ENCODE assay signal across 8 cellular contexts in genomic region chrX:68693481-68694410, GRCh38. TPM values are rescaled to one million over a fixed set of nuclear protein-coding genes. Genes with fewer than 3 reads are reported as not detected.
A peak's percentile ranks its signal among the peaks of the same experiment; 100 is the strongest.
DNase-seq lines count a peak whose midpoint lies in the region; ATAC-seq and TF ChIP-seq lines count a peak whose summit lies in the region.

No MANE protein-coding gene starts in this region.

- TF ChIP-seq EP300 in ovary (IDR thresholded peaks at IDR 0.05) = no peak

- TF ChIP-seq POLR2A in ovary (IDR thresholded peaks at IDR 0.05) = peak; percentile 16

- H3K9me3 ChIP-seq in ascending aorta (no peaks in the 10 kb centered on the region), right atrium auricular region (no peaks in the 10 kb centered on the region), ovary (no peaks in the 10 kb centered on the region)

- H3K36me3 ChIP-seq in ascending aorta (no peaks in the 10 kb centered on the region), right atrium auricular region (no peaks in the 10 kb centered on the region), ovary (no peaks in the 10 kb centered on the region)

- DNase-seq in A172 (ENCODE audit: low spot score) = peak; percentile 56
- peak; percentile 75 for DNase-seq in NCI-H1092 (lab: John Stamatoyannopoulos, UW)
- peak; percentile 35 to 87 for DNase-seq in ascending aorta (ENCODE audit: low spot score in 2 of 2)
- peak; percentile 84 for DNase-seq in right atrium auricular region (ENCODE audit: low spot score)
- DNase-seq in ovary = peak; percentile 72 to 81 (median 78)
- DNase-seq in SHP77 (lab: John Stamatoyannopoulos, UW) = no peak

- H3K4me3 ChIP-seq in ascending aorta (peak overlapping the region; percentile 50 to 66), right atrium auricular region (peak overlapping the region; percentile 57 to 63), ovary (peak overlapping the region; percentile 40)

- TF ChIP-seq CTCF in ascending aorta (IDR thresholded peaks at IDR 0.05) (no peak), right atrium auricular region (IDR thresholded peaks at IDR 0.05) (no peak), ovary (IDR thresholded peaks at IDR 0.05) (no peak)

- H3K27me3 ChIP-seq in ascending aorta (no peaks in the 10 kb centered on the region), right atrium auricular region (no peaks in the 10 kb centered on the region), ovary (no peaks in the 10 kb centered on the region)

- ATAC-seq in GM18868 (IDR thresholded peaks at IDR 0.05; ENCODE audit: unreplicated experiment) = peak; percentile 42
- ATAC-seq in GM21423 (IDR thresholded peaks at IDR 0.05; ENCODE audit: unreplicated experiment) = no peak

- intact Hi-C loops in ascending aorta (cut with DNase I) (no loop called here), ovary (cut with DNase I) (no loop called here)

- 29 to 49% (median 42%) methylated on average over 65 to 81 of the region's 81 CpGs for WGBS in ovary, 3 donors

- peaks cover 0 to 3% of the 10 kb centered on the region in 2 donors for H3K4me1 ChIP-seq in ascending aorta
- peaks cover 0 to 23% of the 10 kb centered on the region in 2 donors for H3K4me1 ChIP-seq in right atrium auricular region
- no peaks in the 10 kb centered on the region for H3K4me1 ChIP-seq in ovary (ENCODE audit: insufficient read depth)

- peak overlapping the region; percentile 37 to 50 for H3K27ac ChIP-seq in ascending aorta
- peak overlapping the region; percentile 77 to 81 for H3K27ac ChIP-seq in right atrium auricular region
- H3K27ac ChIP-seq in ovary = peak overlapping the region in 1 of 2 donors; percentile 36

RNA-seq across cellular contexts. Expression of gene STARD8, which starts 46.3 kb away (rescaled TPM):
- 4.6 and 4.9 TPM in 2 replicates for total RNA-seq in A172 (2014; rRNA removed; shearing (Covaris generic))
- total RNA-seq in ascending aorta (16.0 TPM), right atrium auricular region (10 to 100 TPM in 1 of 2 donors, 1 to 10 TPM in 1; 8.3 to 14.6 TPM), ovary (1 to 10 TPM; 2.3 to 7.8 (median 6.2) TPM)
- 1 to 10 TPM; 3.6 to 4.6 TPM for polyA plus RNA-seq in ovary

Comparison
In these comparisons a context has a peak if more than half of its experiments do, and no peak if none do; other contexts are left out.
1. DNase-seq: peak in A172 (single experiment), NCI-H1092 (single experiment), ascending aorta (2 of 2), right atrium auricular region (single experiment) and ovary (5 of 5); none in SHP77 (0 of 2).
2. Peak in every context shown above with its lines, with median percentiles within 50 percentile points of each other: H3K4me3 ChIP-seq.